In the genomic region with DNA sequence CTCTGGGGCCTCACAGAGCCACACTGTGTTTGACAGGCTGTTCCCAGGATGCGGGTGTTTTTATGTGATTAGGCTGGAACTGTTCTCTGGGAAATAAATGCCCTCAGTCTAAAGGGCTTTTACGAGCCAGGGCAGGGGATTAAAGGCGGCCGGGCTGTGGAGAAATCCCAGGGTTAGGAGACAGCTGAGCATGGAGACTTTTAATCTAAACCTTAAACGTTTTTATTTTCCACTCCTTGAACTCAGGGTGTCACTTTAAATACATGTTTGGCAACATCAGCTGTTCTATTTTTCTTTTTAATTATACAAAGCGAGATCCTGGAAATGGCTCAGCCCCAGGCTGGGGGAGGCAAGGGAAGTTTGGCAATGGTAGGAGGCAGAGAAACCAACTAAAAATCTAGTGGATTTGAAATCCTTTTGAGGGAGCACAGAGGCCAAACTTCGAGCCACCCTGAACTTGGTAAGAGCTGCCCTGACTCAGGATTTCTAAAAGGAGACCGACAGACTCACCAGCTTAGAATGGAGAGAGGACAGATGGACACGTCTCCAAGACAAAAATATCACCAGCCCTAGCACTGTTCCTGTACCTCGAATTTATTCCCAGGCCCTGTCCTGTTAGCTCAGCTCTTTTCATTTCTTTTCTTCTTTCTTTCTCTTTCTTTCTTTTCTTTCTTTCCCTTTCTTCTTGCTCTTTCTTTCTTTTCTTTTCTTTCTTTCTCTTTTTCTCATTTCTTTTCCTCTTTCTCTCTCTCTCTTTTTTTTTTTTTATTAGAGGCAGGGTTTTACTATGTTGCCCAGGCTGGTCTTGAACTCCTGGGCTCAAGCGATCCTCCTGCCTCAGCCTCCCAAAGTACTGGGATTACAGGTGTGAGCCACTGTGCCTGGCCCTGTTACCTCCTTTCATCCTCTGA, we compare ENCODE assay signal across 1 cellular context.
TF ChIP-seq lines count a peak whose summit lies in the region.

No MANE protein-coding gene starts in this region.

TF ChIP-seq in SK-N-SH, 30 proteins besides CTCF, POLR2A, EP300 and RAD21 (continued from another document):
- TF ChIP-seq ZBTB33 (IDR thresholded peaks at IDR 0.05; ENCODE audit: borderline replicate concordance, low read depth), result no peak
- TF ChIP-seq RXRA (IDR thresholded peaks at IDR 0.05; ENCODE audit: borderline replicate concordance, low read depth), result no peak
- no peak for TF ChIP-seq YY1 (IDR thresholded peaks at IDR 0.05; ENCODE audit: low read depth)
- no peak for TF ChIP-seq GABPA (IDR thresholded peaks at IDR 0.05; ENCODE audit: low read depth)
- TF ChIP-seq FOXJ3 (CRISPR knock-in tag; IDR thresholded peaks at IDR 0.05), result no peak
- no peak for TF ChIP-seq GATA2 (CRISPR knock-in tag; IDR thresholded peaks at IDR 0.05)
